ENCODE assay signal across 29 cellular contexts in genomic region chr18:74413811-74414210, GRCh38. TPM values are rescaled to one million over a fixed set of nuclear protein-coding genes. Genes with fewer than 3 reads are reported as not detected.
"Had no signal": no experiment of that assay in that cellular context is flagged by ENCODE, and none has a peak within 500 bp of the region (broad histone marks: within the 10 kb centered on the region; RNA-seq: fewer than 3 reads in every experiment).

No MANE protein-coding gene starts in this region.

- DNase-seq: activated CD4-positive, alpha-beta memory T cell treated with anti-CD3 and anti-CD28 coated beads, Interleukin-2, amount 10 ng/mL, durations not matched to agents 7 days and 5 days; activated CD4-positive, alpha-beta T cell treated with anti-CD3 and anti-CD28 coated beads for 1 hour; activated CD4-positive, alpha-beta T cell treated with anti-CD3 and anti-CD28 coated beads for 4 hours; activated CD4-positive, alpha-beta T cell treated with anti-CD3 and anti-CD28 coated beads, Interleukin-2, amount 10 ng/mL, durations not matched to agents 7 days and 5 days; activated CD4-positive, alpha-beta T cell treated with anti-CD3 and anti-CD28 coated beads, Interleukin-2, amount 50 U/mL, for 4 hours; activated CD8-positive, alpha-beta memory T cell treated with anti-CD3 and anti-CD28 coated beads, Interleukin-2, amount 50 U/mL, for 48 hours; activated gamma-delta T cell; activated naive CD4-positive, alpha-beta T cell; activated naive CD4-positive, alpha-beta T cell treated with anti-CD3 and anti-CD28 coated beads, Interleukin-2, amount 10 ng/mL, durations not matched to agents 7 days and 5 days; activated naive CD8-positive, alpha-beta T cell treated with anti-CD3 and anti-CD28 coated beads, Interleukin-2, amount 10 ng/mL, durations not matched to agents 7 days and 5 days; activated T-cell treated with anti-CD3 and anti-CD28 coated beads for 4 hours; activated T-cell treated with anti-CD3 and anti-CD28 coated beads, Interleukin-2, amount 50 U/mL, for 24 hours; activated T-cell treated with anti-CD3 and anti-CD28 coated beads, Interleukin-2, amount 50 U/mL, for 72 hours; brain microvascular endothelial cell; cortex of kidney; dermis blood vessel endothelial cell; effector CD4-positive, alpha-beta T cell; effector memory CD8-positive, alpha-beta T cell; erythroblast; foreskin keratinocyte; gastrocnemius medialis; glutamatergic neuron; T-helper 1 cell; T-helper 2 cell had no signal

- H3K27ac ChIP-seq: ascending aorta, brain microvascular endothelial cell, esophagus muscularis mucosa, foreskin keratinocyte, gastrocnemius medialis had no signal

- H3K4me1 ChIP-seq: ascending aorta, esophagus muscularis mucosa, foreskin keratinocyte had no signal

- H3K4me3 ChIP-seq: ascending aorta, esophagus muscularis mucosa, gastrocnemius medialis had no signal

- H3K4me3 Mint-ChIP-seq: activated CD4-positive, alpha-beta memory T cell treated with anti-CD3 and anti-CD28 coated beads, Interleukin-2, amount 10 ng/mL, durations not matched to agents 7 days and 5 days; activated CD4-positive, alpha-beta T cell treated with anti-CD3 and anti-CD28 coated beads, Interleukin-2, amount 10 ng/mL, durations not matched to agents 7 days and 5 days; activated naive CD4-positive, alpha-beta T cell treated with anti-CD3 and anti-CD28 coated beads, Interleukin-2, amount 10 ng/mL, durations not matched to agents 7 days and 5 days; activated naive CD8-positive, alpha-beta T cell treated with anti-CD3 and anti-CD28 coated beads, Interleukin-2, amount 10 ng/mL, durations not matched to agents 7 days and 5 days; activated T-cell treated with anti-CD3 and anti-CD28 coated beads, Interleukin-2, amount 50 U/mL, for 24 hours; activated T-cell treated with anti-CD3 and anti-CD28 coated beads, Interleukin-2, amount 50 U/mL, for 72 hours; central memory CD8-positive, alpha-beta T cell; effector memory CD8-positive, alpha-beta T cell had no signal

- H3K9me3 ChIP-seq: ascending aorta, esophagus muscularis mucosa, gastrocnemius medialis had no signal

- H3K9me3 Mint-ChIP-seq: activated CD4-positive, alpha-beta memory T cell treated with anti-CD3 and anti-CD28 coated beads, Interleukin-2, amount 10 ng/mL, durations not matched to agents 7 days and 5 days; activated naive CD4-positive, alpha-beta T cell treated with anti-CD3 and anti-CD28 coated beads, Interleukin-2, amount 10 ng/mL, durations not matched to agents 7 days and 5 days; activated naive CD8-positive, alpha-beta T cell treated with anti-CD3 and anti-CD28 coated beads, Interleukin-2, amount 10 ng/mL, durations not matched to agents 7 days and 5 days; activated T-cell treated with anti-CD3 and anti-CD28 coated beads, Interleukin-2, amount 50 U/mL, for 24 hours; activated T-cell treated with anti-CD3 and anti-CD28 coated beads, Interleukin-2, amount 50 U/mL, for 72 hours; central memory CD8-positive, alpha-beta T cell; effector memory CD8-positive, alpha-beta T cell had no signal

- H3K36me3 ChIP-seq: ascending aorta, brain microvascular endothelial cell, esophagus muscularis mucosa, gastrocnemius medialis had no signal

- H3K27me3 ChIP-seq: ascending aorta, foreskin keratinocyte had no signal

- H3K4me1 Mint-ChIP-seq: central memory CD8-positive, alpha-beta T cell had no signal

- H3K27ac Mint-ChIP-seq: activated CD4-positive, alpha-beta memory T cell treated with anti-CD3 and anti-CD28 coated beads, Interleukin-2, amount 10 ng/mL, durations not matched to agents 7 days and 5 days; activated CD4-positive, alpha-beta T cell treated with anti-CD3 and anti-CD28 coated beads, Interleukin-2, amount 10 ng/mL, durations not matched to agents 7 days and 5 days; activated naive CD4-positive, alpha-beta T cell treated with anti-CD3 and anti-CD28 coated beads, Interleukin-2, amount 10 ng/mL, durations not matched to agents 7 days and 5 days; activated naive CD4-positive, alpha-beta T cell treated with anti-CD3 and anti-CD28 coated beads, Interleukin-2, amount 50 U/mL, for 72 hours; activated T-cell treated with anti-CD3 and anti-CD28 coated beads, Interleukin-2, amount 50 U/mL, for 24 hours; activated T-cell treated with anti-CD3 and anti-CD28 coated beads, Interleukin-2, amount 50 U/mL, for 72 hours; effector memory CD8-positive, alpha-beta T cell had no signal

RNA-seq across cellular contexts. Expression of gene DIPK1C, which starts 43.3 kb away (rescaled TPM):
- total RNA-seq: activated CD4-positive, alpha-beta memory T cell treated with anti-CD3 and anti-CD28 coated beads, Interleukin-2, amount 10 ng/mL, durations not matched to agents 7 days and 5 days; activated CD4-positive, alpha-beta T cell treated with anti-CD3 and anti-CD28 coated beads, Interleukin-2, amount 10 ng/mL, durations not matched to agents 7 days and 5 days; activated naive CD4-positive, alpha-beta T cell treated with anti-CD3 and anti-CD28 coated beads, Interleukin-2, amount 50 U/mL, for 72 hours; activated naive CD8-positive, alpha-beta T cell treated with anti-CD3 and anti-CD28 coated beads, Interleukin-2, amount 10 ng/mL, durations not matched to agents 7 days and 5 days; activated T-cell treated with anti-CD3 and anti-CD28 coated beads, Interleukin-2, amount 50 U/mL, for 72 hours; ascending aorta; bronchial epithelial cell; dermis blood vessel endothelial cell; foreskin keratinocyte had no signal
